In genomic region chr7:132544025-132544424, GRCh38 we compare ENCODE assay signal across 21 cellular contexts. TPM values are rescaled to one million over a fixed set of nuclear protein-coding genes. Genes with fewer than 3 reads are reported as not detected.
"Had no signal": no experiment of that assay in that cellular context is flagged by ENCODE, and none has a peak within 500 bp of the region (broad histone marks: within the 10 kb centered on the region; RNA-seq: fewer than 3 reads in every experiment).

No MANE protein-coding gene starts in this region.

- H3K4me3 Mint-ChIP-seq: dendritic cell treated with granulocyte-macrophage colony-stimulating factor and Interleukin-4, amounts not matched to agents 40 ng/mL and 50 ng/mL, for 4 days; effector memory CD8-positive, alpha-beta T cell; naive thymus-derived CD8-positive, alpha-beta T cell; type B pancreatic cell had no signal

- H3K9me3 ChIP-seq: esophagus squamous epithelium, mucosa of descending colon, right atrium auricular region, suprapubic skin, thyroid gland had no signal

- H3K9me3 Mint-ChIP-seq: dendritic cell treated with granulocyte-macrophage colony-stimulating factor and Interleukin-4, amounts not matched to agents 40 ng/mL and 50 ng/mL, for 4 days; type B pancreatic cell had no signal

- ATAC-seq: effector memory CD8-positive, alpha-beta T cell; gastroesophageal sphincter; left lobe of liver; mucosa of descending colon; naive thymus-derived CD8-positive, alpha-beta T cell had no signal

- DNase-seq: effector memory CD8-positive, alpha-beta T cell; esophagus squamous epithelium; foreskin fibroblast; glutamatergic neuron; islet precursor cell; mammary epithelial cell; mucosa of descending colon; naive thymus-derived CD8-positive, alpha-beta T cell; sigmoid colon; stimulated activated CD4-positive, alpha-beta T cell treated with anti-CD3 and anti-CD28 coated beads, Interleukin-2, amount 100 ng/mL, for 24 hours; stimulated activated CD4-positive, alpha-beta T cell treated with anti-CD3 and anti-CD28 coated beads, Interleukin-4, amount 100 ng/mL, for 4 hours; stimulated activated naive CD4-positive, alpha-beta T cell; thyroid gland had no signal

- H3K27ac Mint-ChIP-seq: dendritic cell treated with granulocyte-macrophage colony-stimulating factor and Interleukin-4, amounts not matched to agents 40 ng/mL and 50 ng/mL, for 4 days; effector memory CD8-positive, alpha-beta T cell; type B pancreatic cell had no signal

- H3K36me3 ChIP-seq: esophagus squamous epithelium, gastroesophageal sphincter, right atrium auricular region, sigmoid colon, suprapubic skin, thyroid gland had no signal

- H3K4me3 ChIP-seq: esophagus squamous epithelium, gastroesophageal sphincter, mucosa of descending colon, right atrium auricular region, sigmoid colon, skin epidermis, suprapubic skin, thyroid gland had no signal

- H3K27me3 ChIP-seq: esophagus squamous epithelium, gastroesophageal sphincter, right atrium auricular region, sigmoid colon, suprapubic skin, thyroid gland had no signal

- H3K27ac ChIP-seq: esophagus squamous epithelium, gastroesophageal sphincter, right atrium auricular region, sigmoid colon, skin epidermis, suprapubic skin, thyroid gland had no signal

- H3K4me1 ChIP-seq: esophagus squamous epithelium, gastroesophageal sphincter, right atrium auricular region, suprapubic skin, thyroid gland had no signal

- H3K36me3 Mint-ChIP-seq: type B pancreatic cell had no signal

RNA-seq across cellular contexts. Expression of gene PLXNA4, which starts 32.2 kb away (rescaled TPM):
- total RNA-seq: epithelial cell of proximal tubule had no signal
